8 cellular contexts compared by ENCODE assay signal in the genomic region with DNA sequence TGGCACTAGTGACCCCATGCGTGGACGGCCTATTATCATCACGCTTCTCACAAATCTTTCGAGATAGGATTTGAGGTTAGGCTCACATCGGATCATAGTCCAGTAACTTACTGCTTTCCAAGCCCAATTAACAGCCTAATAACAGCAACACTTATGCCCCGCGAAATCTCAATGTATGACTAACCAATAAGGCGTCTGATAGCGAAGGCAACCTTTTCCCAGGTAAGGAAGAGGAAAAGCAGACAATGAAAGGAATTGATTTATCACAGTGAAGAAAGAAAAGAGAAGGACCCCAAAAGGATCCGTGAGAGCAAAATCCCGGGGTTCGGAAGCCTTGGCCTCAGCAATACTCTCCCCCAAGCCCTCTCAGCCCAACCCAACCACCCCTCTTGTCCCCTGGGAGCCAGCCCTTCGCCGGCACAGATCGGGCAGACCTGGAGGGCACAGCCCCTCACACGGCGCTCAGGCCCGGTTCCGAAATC. TPM values are rescaled to one million over a fixed set of nuclear protein-coding genes. Genes with fewer than 3 reads are reported as not detected.
DNase-seq lines count a peak whose midpoint lies in the region; ATAC-seq, FAIRE-seq and TF ChIP-seq lines count a peak whose summit lies in the region.

No MANE protein-coding gene starts in this region.

- H3K4me3 Mint-ChIP-seq in naive thymus-derived CD8-positive, alpha-beta T cell = peak overlapping the region; percentile 93 to 98 (median 97)

- peaks cover 0 to 3% (median 0%) of the 10 kb centered on the region in 4 donors for H3K27me3 ChIP-seq in esophagus muscularis mucosa

- intact Hi-C loops in esophagus muscularis mucosa (cut with DNase I) = loop anchor here (10.0 kb wide), 1 partner anchor 88 kb away; no protein-coding TSS in a partner anchor

- peak; percentile 8 to 11 for ATAC-seq in activated CD4-positive, CD25-positive, alpha-beta regulatory T cell treated with anti-CD3 and anti-CD28 coated beads, Interleukin-2, amount 50 U/mL, for 24 hours
- ATAC-seq in HG02981 (IDR thresholded peaks at IDR 0.05; ENCODE audit: unreplicated experiment) (peak; percentile 17), SK-N-SH treated with all-trans-retinoic acid at 6 μM for 48 hours (peak; percentile 50), GM21526 (IDR thresholded peaks at IDR 0.05; ENCODE audit: low FRiP score, unreplicated experiment) (no peak)
- ATAC-seq in naive thymus-derived CD8-positive, alpha-beta T cell = peak in 1 of 2 donors; percentile 24

- H3K27ac Mint-ChIP-seq in naive thymus-derived CD8-positive, alpha-beta T cell = peak overlapping the region; percentile 95 to 99 (median 97)

- peaks cover 19 to 58% (median 49%) of the 10 kb centered on the region in 4 donors for H3K4me1 Mint-ChIP-seq in naive thymus-derived CD8-positive, alpha-beta T cell

- TF ChIP-seq EP300 in esophagus muscularis mucosa (IDR thresholded peaks at IDR 0.05) = no peak

- H3K27ac ChIP-seq in esophagus muscularis mucosa (replicated peaks in 1 of 4) = peak overlapping the region; percentile 91 to 95 (median 92)

- no peaks in the 10 kb centered on the region for H3K36me3 ChIP-seq in esophagus muscularis mucosa

- H3K4me3 ChIP-seq in esophagus muscularis mucosa = peak overlapping the region; percentile 71 to 91 (median 81)

- no peaks in the 10 kb centered on the region for H3K9me3 ChIP-seq in esophagus muscularis mucosa

- peaks cover 3 to 7% (median 3%) of the 10 kb centered on the region in 5 donors for H3K27me3 Mint-ChIP-seq in naive thymus-derived CD8-positive, alpha-beta T cell

- H3K36me3 Mint-ChIP-seq in naive thymus-derived CD8-positive, alpha-beta T cell = peaks cover 0 to 9% (median 1%) of the 10 kb centered on the region in 3 donors

- FAIRE-seq in H54 (lab: Jason Lieb, UNC) = no peak

- TF ChIP-seq POLR2A in esophagus muscularis mucosa (IDR thresholded peaks at IDR 0.05; ENCODE audit: low read depth) (no peak), H54 (IDR thresholded peaks at IDR 0.05; ENCODE audit: low read depth, low read length) (no peak)

- WGBS in esophagus muscularis mucosa = under 1% methylated on average over 18 of the region's 19 CpGs

- POLR2A ChIA-PET in naive thymus-derived CD8-positive, alpha-beta T cell (lab: Charles Lee) = interaction anchor here (0.7 to 1.4 kb wide), 3 partner anchors 149 to 1569 kb away, joined by 3 to 7 read pairs (median 7); a partner anchor contains a TSS

- no peak for TF ChIP-seq CTCF in esophagus muscularis mucosa (IDR thresholded peaks at IDR 0.05)

- H3K9me3 Mint-ChIP-seq in naive thymus-derived CD8-positive, alpha-beta T cell = peaks cover 0 to 2% (median 0%) of the 10 kb centered on the region in 9 donors

- DNase-seq in activated CD4-positive, CD25-positive, alpha-beta regulatory T cell treated with anti-CD3 and anti-CD28 coated beads, Interleukin-2, amount 50 U/mL, for 72 hours = no peak
- DNase-seq in esophagus muscularis mucosa (ENCODE audit: extremely low spot score) (no peak), H54 (ENCODE audit: insufficient read length, low spot score) (no peak)
- no peak for DNase-seq in naive thymus-derived CD8-positive, alpha-beta T cell

- peaks cover 27 to 58% (median 55%) of the 10 kb centered on the region in 4 donors for H3K4me1 ChIP-seq in esophagus muscularis mucosa

TF ChIP-seq in SK-N-SH treated with all-trans-retinoic acid at 6 μM for 48 hours, 23 proteins besides CTCF, POLR2A, EP300 and RAD21:
- no peak for TF ChIP-seq OSR1 (CRISPR knock-in tag; IDR thresholded peaks at IDR 0.05)
- no peak for TF ChIP-seq ZFP30 (CRISPR knock-in tag; IDR thresholded peaks at IDR 0.05)
- TF ChIP-seq, protein P1, sequence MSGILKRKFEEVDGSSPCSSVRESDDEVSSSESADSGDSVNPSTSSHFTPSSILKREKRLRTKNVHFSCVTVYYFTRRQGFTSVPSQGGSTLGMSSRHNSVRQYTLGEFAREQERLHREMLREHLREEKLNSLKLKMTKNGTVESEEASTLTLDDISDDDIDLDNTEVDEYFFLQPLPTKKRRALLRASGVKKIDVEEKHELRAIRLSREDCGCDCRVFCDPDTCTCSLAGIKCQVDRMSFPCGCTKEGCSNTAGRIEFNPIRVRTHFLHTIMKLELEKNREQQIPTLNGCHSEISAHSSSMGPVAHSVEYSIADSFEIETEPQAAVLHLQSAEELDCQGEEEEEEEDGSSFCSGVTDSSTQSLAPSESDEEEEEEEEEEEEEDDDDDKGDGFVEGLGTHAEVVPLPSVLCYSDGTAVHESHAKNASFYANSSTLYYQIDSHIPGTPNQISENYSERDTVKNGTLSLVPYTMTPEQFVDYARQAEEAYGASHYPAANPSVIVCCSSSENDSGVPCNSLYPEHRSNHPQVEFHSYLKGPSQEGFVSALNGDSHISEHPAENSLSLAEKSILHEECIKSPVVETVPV (CRISPR knock-in tag; IDR thresholded peaks at IDR 0.05) = no peak
- no peak for TF ChIP-seq ARNTL (CRISPR knock-in tag; IDR thresholded peaks at IDR 0.05; ENCODE audit: borderline replicate concordance, low read depth)
- no peak for TF ChIP-seq BACH2 (CRISPR knock-in tag; IDR thresholded peaks at IDR 0.05; ENCODE audit: borderline replicate concordance)
- TF ChIP-seq, protein P2, sequence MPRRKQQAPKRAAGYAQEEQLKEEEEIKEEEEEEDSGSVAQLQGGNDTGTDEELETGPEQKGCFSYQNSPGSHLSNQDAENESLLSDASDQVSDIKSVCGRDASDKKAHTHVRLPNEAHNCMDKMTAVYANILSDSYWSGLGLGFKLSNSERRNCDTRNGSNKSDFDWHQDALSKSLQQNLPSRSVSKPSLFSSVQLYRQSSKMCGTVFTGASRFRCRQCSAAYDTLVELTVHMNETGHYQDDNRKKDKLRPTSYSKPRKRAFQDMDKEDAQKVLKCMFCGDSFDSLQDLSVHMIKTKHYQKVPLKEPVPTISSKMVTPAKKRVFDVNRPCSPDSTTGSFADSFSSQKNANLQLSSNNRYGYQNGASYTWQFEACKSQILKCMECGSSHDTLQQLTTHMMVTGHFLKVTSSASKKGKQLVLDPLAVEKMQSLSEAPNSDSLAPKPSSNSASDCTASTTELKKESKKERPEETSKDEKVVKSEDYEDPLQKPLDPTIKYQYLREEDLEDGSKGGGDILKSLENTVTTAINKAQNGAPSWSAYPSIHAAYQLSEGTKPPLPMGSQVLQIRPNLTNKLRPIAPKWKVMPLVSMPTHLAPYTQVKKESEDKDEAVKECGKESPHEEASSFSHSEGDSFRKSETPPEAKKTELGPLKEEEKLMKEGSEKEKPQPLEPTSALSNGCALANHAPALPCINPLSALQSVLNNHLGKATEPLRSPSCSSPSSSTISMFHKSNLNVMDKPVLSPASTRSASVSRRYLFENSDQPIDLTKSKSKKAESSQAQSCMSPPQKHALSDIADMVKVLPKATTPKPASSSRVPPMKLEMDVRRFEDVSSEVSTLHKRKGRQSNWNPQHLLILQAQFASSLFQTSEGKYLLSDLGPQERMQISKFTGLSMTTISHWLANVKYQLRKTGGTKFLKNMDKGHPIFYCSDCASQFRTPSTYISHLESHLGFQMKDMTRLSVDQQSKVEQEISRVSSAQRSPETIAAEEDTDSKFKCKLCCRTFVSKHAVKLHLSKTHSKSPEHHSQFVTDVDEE (CRISPR knock-in tag; IDR thresholded peaks at IDR 0.05) = no peak
- no peak for TF ChIP-seq CSDC2 (CRISPR knock-in tag; IDR thresholded peaks at IDR 0.05)
- no peak for TF ChIP-seq ESRRG (CRISPR knock-in tag; IDR thresholded peaks at IDR 0.05)
- no peak for TF ChIP-seq TCF4 (CRISPR knock-in tag; IDR thresholded peaks at IDR 0.05; ENCODE audit: borderline replicate concordance)
- TF ChIP-seq ZNF70 (CRISPR knock-in tag; IDR thresholded peaks at IDR 0.05) = no peak
- no peak for TF ChIP-seq SNAI2 (CRISPR knock-in tag; IDR thresholded peaks at IDR 0.05)

RNA-seq across cellular contexts. Expression of a gene that starts 0.6 kb away (rescaled TPM):
- total RNA-seq in esophagus muscularis mucosa = 10 to 100 TPM; 21.0 to 51.1 (median 27.9) TPM
- 10 to 100 TPM; 73.1 to 94.8 TPM for total RNA-seq in naive thymus-derived CD8-positive, alpha-beta T cell
- polyA plus RNA-seq in naive thymus-derived CD8-positive, alpha-beta T cell = 10 to 100 TPM; 32.9 to 61.4 (median 44.7) TPM

RNA-seq across cellular contexts. Expression of a gene that starts 54.6 kb away (rescaled TPM):
- total RNA-seq in esophagus muscularis mucosa = 1 to 10 TPM; 1.7 to 3.4 (median 1.9) TPM
- under 1 TPM; 0.16 to 0.34 TPM for total RNA-seq in naive thymus-derived CD8-positive, alpha-beta T cell
- under 1 TPM in 1 of 3 donors, not detected in 2; 0.24 TPM for polyA plus RNA-seq in naive thymus-derived CD8-positive, alpha-beta T cell
